In the genomic region with DNA sequence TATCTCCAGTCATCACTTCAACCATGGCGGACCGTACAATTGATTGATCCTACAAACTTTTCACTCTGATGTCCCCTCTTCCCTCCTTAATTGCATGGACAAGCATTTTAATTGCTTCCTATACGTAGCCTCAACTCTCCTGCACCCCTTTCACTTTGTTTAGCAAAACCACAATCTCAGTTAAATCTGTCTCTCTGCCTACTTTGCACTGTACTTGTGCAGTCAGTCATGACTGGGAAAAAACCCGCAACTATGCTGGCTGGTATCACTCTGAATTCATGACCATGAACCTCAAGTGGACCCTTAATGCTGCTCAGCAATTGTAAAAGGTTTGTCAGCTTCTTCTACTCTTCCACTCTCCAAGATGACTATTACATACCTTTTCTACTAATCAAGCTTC, we compare ENCODE assay signal across 14 cellular contexts.
"Had no signal": no experiment of that assay in that cellular context is flagged by ENCODE, and none has a peak within 500 bp of the region (broad histone marks: within the 10 kb centered on the region; RNA-seq: fewer than 3 reads in every experiment).

No MANE protein-coding gene starts in this region.

- FAIRE-seq: bronchial epithelial cell, endothelial cell of umbilical vein had no signal

- H3K4me3 ChIP-seq: left lung, sigmoid colon, upper lobe of left lung had no signal

- H3K27me3 ChIP-seq: left lung, sigmoid colon, upper lobe of left lung had no signal

- H3K27ac ChIP-seq: left lung, sigmoid colon, upper lobe of left lung had no signal

- H3K4me1 ChIP-seq: left lung, sigmoid colon, upper lobe of left lung had no signal

- ATAC-seq: activated CD4-positive, CD25-positive, alpha-beta regulatory T cell treated with anti-CD3 and anti-CD28 coated beads, Interleukin-2, amount 50 U/mL, for 24 hours; left lung; stimulated activated naive CD8-positive, alpha-beta T cell treated with anti-CD3 and anti-CD28 coated beads, Interleukin-15, Interleukin-2, amounts not matched to agents 100 U/mL and 50 U/mL, for 24 hours had no signal

- H3K9me3 ChIP-seq: left lung, sigmoid colon, upper lobe of left lung had no signal

- H3K36me3 ChIP-seq: left lung, sigmoid colon, upper lobe of left lung had no signal

- DNase-seq: activated effector memory CD4-positive, alpha-beta T cell treated with anti-CD3 and anti-CD28 coated beads, Interleukin-2, amount 50 U/mL, for 16 hours; activated naive CD8-positive, alpha-beta T cell treated with anti-CD3 and anti-CD28 coated beads for 36 hours; activated T-cell treated with anti-CD3 and anti-CD28 coated beads, Interleukin-2, amount 50 U/mL, for 1 hour; foreskin melanocyte; head of caudate nucleus; left lung; nephron progenitor cell; sigmoid colon; stimulated activated CD4-positive, alpha-beta T cell treated with anti-CD3 and anti-CD28 coated beads, Interleukin-2, amount 100 ng/mL, for 24 hours; stimulated activated naive CD8-positive, alpha-beta T cell treated with anti-CD3 and anti-CD28 coated beads, Interleukin-15, Interleukin-2, amounts not matched to agents 100 U/mL and 50 U/mL, for 24 hours; upper lobe of left lung had no signal
